Comparison of ENCODE assay signal across 9 cellular contexts in genomic region chr11:27215471-27216267, GRCh38.
A peak's percentile ranks its signal among the peaks of the same experiment; 100 is the strongest.
DNase-seq lines count a peak whose midpoint lies in the region; ATAC-seq and TF ChIP-seq lines count a peak whose summit lies in the region.
"Had no signal": no experiment of that assay in that cellular context is flagged by ENCODE, and none has a peak within 500 bp of the region (broad histone marks: within the 10 kb centered on the region; RNA-seq: fewer than 3 reads in every experiment).

No MANE protein-coding gene starts in this region.

- DNase-seq in activated CD4-positive, alpha-beta T cell treated with anti-CD3 and anti-CD28 coated beads, Interleukin-2, amount 10 ng/mL, durations not matched to agents 24 days and 14 days: peak; percentile 13
- DNase-seq in activated CD4-positive, alpha-beta T cell treated with anti-CD3 and anti-CD28 coated beads, Interleukin-2, amount 50 U/mL, for 4 hours: no peak
- peak; percentile 87 for DNase-seq in dermis blood vessel endothelial cell
- peak; percentile 60 to 88 for DNase-seq in lung microvascular endothelial cell (ENCODE audit: low read depth in 2 of 2)
- peak; percentile 33 to 69 for DNase-seq in uterus
- no peak for DNase-seq in T-helper 17 cell

- H3K36me3 Mint-ChIP-seq in activated CD4-positive, alpha-beta T cell treated with anti-CD3 and anti-CD28 coated beads, Interleukin-2, amount 10 ng/mL, durations not matched to agents 24 days and 14 days (ENCODE audit: low read depth): no peaks in the 10 kb centered on the region
- no peaks in the 10 kb centered on the region for H3K36me3 Mint-ChIP-seq in T-helper 17 cell (ENCODE audit: low read depth)
- H3K36me3 Mint-ChIP-seq: natural killer cell treated with Interleukin-12 subunit alpha and Interleukin-12 subunit beta and Interleukin-15 and Interleukin-18, amount 100 ng/mL, for 72 hours had no signal

- ATAC-seq in HG03520 (IDR thresholded peaks at IDR 0.05; ENCODE audit: unreplicated experiment): no peak
- ATAC-seq in T-helper 17 cell: no peak
- ATAC-seq in HG03135 (IDR thresholded peaks at IDR 0.05; ENCODE audit: unreplicated experiment): no peak
- ATAC-seq: natural killer cell treated with Interleukin-12 subunit alpha and Interleukin-12 subunit beta and Interleukin-15 and Interleukin-18, amount 100 ng/mL, for 72 hours had no signal

- peaks cover 0 to 19% of the 10 kb centered on the region in 2 donors for H3K4me1 ChIP-seq in uterus

- H3K4me3 ChIP-seq in uterus: no peak overlapping the region

- no peaks in the 10 kb centered on the region for H3K4me1 Mint-ChIP-seq in activated CD4-positive, alpha-beta T cell treated with anti-CD3 and anti-CD28 coated beads, Interleukin-2, amount 10 ng/mL, durations not matched to agents 24 days and 14 days
- H3K4me1 Mint-ChIP-seq in T-helper 17 cell: no peaks in the 10 kb centered on the region

- H3K36me3 ChIP-seq in uterus: no peaks in the 10 kb centered on the region

- H3K27ac Mint-ChIP-seq in activated CD4-positive, alpha-beta T cell treated with anti-CD3 and anti-CD28 coated beads, Interleukin-2, amount 10 ng/mL, durations not matched to agents 24 days and 14 days: no peak overlapping the region
- H3K27ac Mint-ChIP-seq in T-helper 17 cell: no peak overlapping the region
- H3K27ac Mint-ChIP-seq: natural killer cell treated with Interleukin-12 subunit alpha and Interleukin-12 subunit beta and Interleukin-15 and Interleukin-18, amount 100 ng/mL, for 72 hours had no signal

- TF ChIP-seq POLR2A in uterus (IDR thresholded peaks at IDR 0.05): no peak

- no peaks in the 10 kb centered on the region for H3K27me3 Mint-ChIP-seq in activated CD4-positive, alpha-beta T cell treated with anti-CD3 and anti-CD28 coated beads, Interleukin-2, amount 10 ng/mL, durations not matched to agents 24 days and 14 days
- H3K27me3 Mint-ChIP-seq in T-helper 17 cell: peaks cover 52% of the 10 kb centered on the region
- H3K27me3 Mint-ChIP-seq: natural killer cell treated with Interleukin-12 subunit alpha and Interleukin-12 subunit beta and Interleukin-15 and Interleukin-18, amount 100 ng/mL, for 72 hours had no signal

- intact Hi-C loops in activated CD4-positive, alpha-beta T cell treated with anti-CD3 and anti-CD28 coated beads, Interleukin-2, amount 10 ng/mL, durations not matched to agents 24 days and 14 days (cut with micrococcal nuclease): no loop called here
- intact Hi-C loops in uterus (cut with DNase I; ENCODE audit: low total_unique reads): no loop called here

- H3K27ac ChIP-seq in uterus: peak overlapping the region in 1 of 2 donors; percentile 33

- H3K27me3 ChIP-seq in uterus: no peaks in the 10 kb centered on the region

- H3K9me3 Mint-ChIP-seq in activated CD4-positive, alpha-beta T cell treated with anti-CD3 and anti-CD28 coated beads, Interleukin-2, amount 10 ng/mL, durations not matched to agents 24 days and 14 days: no peaks in the 10 kb centered on the region
- H3K9me3 Mint-ChIP-seq: natural killer cell treated with Interleukin-12 subunit alpha and Interleukin-12 subunit beta and Interleukin-15 and Interleukin-18, amount 100 ng/mL, for 72 hours had no signal

- TF ChIP-seq CTCF in uterus (IDR thresholded peaks at IDR 0.05): no peak

- no peak overlapping the region for H3K4me3 Mint-ChIP-seq in activated CD4-positive, alpha-beta T cell treated with anti-CD3 and anti-CD28 coated beads, Interleukin-2, amount 10 ng/mL, durations not matched to agents 24 days and 14 days
- H3K4me3 Mint-ChIP-seq in T-helper 17 cell: no peak overlapping the region
- H3K4me3 Mint-ChIP-seq: natural killer cell treated with Interleukin-12 subunit alpha and Interleukin-12 subunit beta and Interleukin-15 and Interleukin-18, amount 100 ng/mL, for 72 hours had no signal

- H3K9me3 ChIP-seq in uterus (no peaks in the 10 kb centered on the region), T-helper 17 cell (ENCODE audit: control insufficient read depth, low read length, poor library complexity, severe bottlenecking) (no peaks in the 10 kb centered on the region)

Comparison
In these comparisons a context has a peak if more than half of its experiments do, and no peak if none do; other contexts are left out.
1. DNase-seq: peak in activated CD4-positive, alpha-beta T cell treated with anti-CD3 and anti-CD28 coated beads, Interleukin-2, amount 10 ng/mL, durations not matched to agents 24 days and 14 days (single experiment), dermis blood vessel endothelial cell (single experiment), lung microvascular endothelial cell (2 of 2) and uterus (2 of 2); none in activated CD4-positive, alpha-beta T cell treated with anti-CD3 and anti-CD28 coated beads, Interleukin-2, amount 50 U/mL, for 4 hours (0 of 2) and T-helper 17 cell (0 of 3).